Comparison of ENCODE assay signal across 1 cellular context in the genomic region with DNA sequence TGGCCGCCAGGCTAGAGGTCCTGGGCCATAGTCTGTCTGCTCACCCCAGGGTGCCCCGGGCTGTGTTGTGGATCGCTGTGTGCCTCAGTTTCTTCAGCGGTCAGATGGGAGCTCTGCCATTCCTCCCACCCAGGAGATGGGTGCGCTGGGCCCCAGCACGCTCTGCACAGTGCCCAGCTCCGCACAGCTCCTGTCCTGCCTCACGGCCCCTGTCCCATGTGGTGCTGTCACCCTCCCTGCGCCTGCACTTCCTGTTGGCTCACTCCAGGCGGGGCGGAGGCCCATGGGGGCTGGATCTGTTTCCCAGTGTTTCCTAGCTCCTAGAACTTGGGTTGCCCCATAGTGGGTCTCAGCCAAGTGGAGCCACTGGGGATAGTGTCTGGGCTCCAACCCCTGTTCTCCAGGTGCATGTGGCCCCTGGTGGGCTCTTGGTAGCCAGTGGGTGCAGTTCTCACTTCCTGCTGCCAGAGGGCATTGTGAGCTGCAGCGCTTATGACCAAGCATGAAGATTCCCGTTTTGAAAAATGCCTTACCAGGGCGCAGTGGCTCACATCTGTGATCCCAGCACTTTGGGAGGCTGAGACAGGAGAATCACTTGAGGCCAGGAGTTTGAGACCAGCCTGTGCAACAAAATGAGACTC.
TF ChIP-seq lines count a peak whose summit lies in the region.

No MANE protein-coding gene starts in this region.

TF ChIP-seq in liver, 16 proteins besides CTCF, POLR2A, EP300 and RAD21 (continued from another document):
- TF ChIP-seq, protein P1, sequence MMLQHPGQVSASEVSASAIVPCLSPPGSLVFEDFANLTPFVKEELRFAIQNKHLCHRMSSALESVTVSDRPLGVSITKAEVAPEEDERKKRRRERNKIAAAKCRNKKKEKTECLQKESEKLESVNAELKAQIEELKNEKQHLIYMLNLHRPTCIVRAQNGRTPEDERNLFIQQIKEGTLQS (IDR thresholded peaks at IDR 0.05) = no peak
